In the genomic region with DNA sequence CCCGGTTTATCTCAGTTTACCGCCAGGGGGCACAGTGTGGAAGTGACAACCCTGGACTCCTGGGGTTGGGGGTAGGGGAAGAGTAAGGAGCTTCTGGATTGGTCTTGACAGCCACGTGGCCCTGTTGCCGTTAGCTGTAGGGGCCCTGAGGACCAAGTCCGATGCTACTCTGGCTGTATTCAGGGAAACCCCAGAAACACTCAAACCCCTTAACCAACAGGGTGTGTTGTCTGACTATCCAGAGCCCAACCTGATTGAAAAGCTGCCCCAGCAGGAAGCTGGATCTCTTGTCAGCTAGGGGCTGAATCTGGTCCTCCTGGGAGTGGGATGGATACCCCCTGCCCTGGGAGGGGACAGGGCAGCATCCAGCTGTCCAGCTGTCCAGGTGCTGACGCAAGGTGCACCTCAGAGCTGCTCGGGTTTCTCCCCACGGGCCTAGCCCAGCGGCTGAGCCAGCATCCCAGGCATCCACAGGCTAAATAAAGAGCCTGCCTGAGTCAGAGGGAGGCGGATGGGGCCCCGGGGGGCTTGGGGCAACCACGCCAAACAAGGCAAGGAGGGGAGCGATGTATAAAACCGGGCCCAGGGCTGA, we compare ENCODE assay signal across 8 cellular contexts. TPM values are rescaled to one million over a fixed set of nuclear protein-coding genes. Genes with fewer than 3 reads are reported as not detected.
A peak's percentile ranks its signal among the peaks of the same experiment; 100 is the strongest.
DNase-seq lines count a peak whose midpoint lies in the region; ATAC-seq and FAIRE-seq lines count a peak whose summit lies in the region.

No MANE protein-coding gene starts in this region.

- peak; percentile 91 for FAIRE-seq in G401.6 (lab: Jason Lieb, UNC)

- DNase-seq in HT-29 (ENCODE audit: low spot score): peak; percentile 53
- peak; percentile 68 for DNase-seq in RPMI7951 (ENCODE audit: low read depth)
- peak; percentile 81 for DNase-seq in activated effector memory CD4-positive, alpha-beta T cell treated with anti-CD3 and anti-CD28 coated beads, Interleukin-2, amount 50 U/mL, for 16 hours
- DNase-seq in glomerular visceral epithelial cell (ENCODE audit: extremely low spot score): peak; percentile 61
- peak; percentile 68 for DNase-seq in retina
- no peak for DNase-seq in NCI-H2107 (lab: John Stamatoyannopoulos, UW)

- no peak for ATAC-seq in HG02870 (IDR thresholded peaks at IDR 0.05; ENCODE audit: unreplicated experiment)

RNA-seq across cellular contexts. Expression of a gene that starts 3.1 kb away (rescaled TPM):
- total RNA-seq in HT-29 (2014; rRNA removed; shearing (Covaris generic)): 68.2 and 84.5 TPM in 2 replicates
- 87.5 and 91.9 TPM in 2 replicates for total RNA-seq in RPMI7951 (2014; rRNA removed; shearing (Covaris generic))

RNA-seq across cellular contexts. Expression of a gene that starts 18.7 kb away (rescaled TPM):
- total RNA-seq in HT-29 (2014; rRNA removed; shearing (Covaris generic)): 0.08 TPM in 1 of 2 replicates, not detected in the other
- total RNA-seq in RPMI7951 (2014; rRNA removed; shearing (Covaris generic)): 0.10 TPM in 1 of 2 replicates, not detected in the other

RNA-seq across cellular contexts. Expression of a gene that starts 48.0 kb away (rescaled TPM):
- 70.1 and 75.4 TPM in 2 replicates for total RNA-seq in HT-29 (2014; rRNA removed; shearing (Covaris generic))
- total RNA-seq in RPMI7951 (2014; rRNA removed; shearing (Covaris generic)): 73.7 and 98.6 TPM in 2 replicates

RNA-seq across cellular contexts. Expression of a gene that starts 48.2 kb away (rescaled TPM):
- total RNA-seq in HT-29 (2014; rRNA removed; shearing (Covaris generic)): 5.2 and 5.6 TPM in 2 replicates
- 2.3 and 2.6 TPM in 2 replicates for total RNA-seq in RPMI7951 (2014; rRNA removed; shearing (Covaris generic))
